In the genomic region with DNA sequence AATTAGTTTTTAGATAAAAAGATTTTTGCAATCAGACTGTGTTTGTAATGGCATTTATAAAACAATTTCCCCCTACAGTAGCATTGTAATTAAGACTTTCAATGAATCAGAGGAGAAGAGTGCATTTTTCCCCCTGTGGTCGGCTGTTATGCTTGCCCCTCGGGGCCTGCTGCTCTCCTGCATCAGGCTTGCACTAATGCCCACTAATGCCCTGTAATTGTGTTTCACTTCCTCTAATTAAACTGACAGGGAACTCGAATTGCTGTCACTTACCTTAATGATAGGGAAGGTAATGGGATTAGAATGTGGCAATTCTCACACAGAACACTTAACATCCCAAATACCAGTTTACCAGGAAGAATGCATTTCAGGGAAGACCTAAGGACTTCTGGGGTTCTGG, we compare ENCODE assay signal across 2 cellular contexts.
TF ChIP-seq lines count a peak whose summit lies in the region.

No MANE protein-coding gene starts in this region.

TF ChIP-seq in GM12891, 5 proteins besides CTCF, POLR2A, EP300 and RAD21 (continued from another document):
- TF ChIP-seq TAF1 (IDR thresholded peaks at IDR 0.05; ENCODE audit: low read depth, low read length) = no peak
- TF ChIP-seq PAX5 (IDR thresholded peaks at IDR 0.05; ENCODE audit: insufficient read depth, low read length, severe bottlenecking) = no peak

TF ChIP-seq in SK-N-SH, 30 proteins besides CTCF, POLR2A, EP300 and RAD21 (continued from another document):
- TF ChIP-seq JUND (IDR thresholded peaks at IDR 0.05) (no peak), CHD2 (IDR thresholded peaks at IDR 0.05; ENCODE audit: low read length, partially characterized antibody) (peak; percentile 57), GATA2 (CRISPR knock-in tag; IDR thresholded peaks at IDR 0.05) (peak; percentile 51), USF1 (IDR thresholded peaks at IDR 0.05; ENCODE audit: borderline replicate concordance, low read depth) (no peak), SIN3A (IDR thresholded peaks at IDR 0.05; ENCODE audit: borderline replicate concordance, low read depth, low read length) (no peak), YY1 (IDR thresholded peaks at IDR 0.05; ENCODE audit: low read depth) (no peak), FOXJ3 (CRISPR knock-in tag; IDR thresholded peaks at IDR 0.05) (0 out of 2 replicates have a peak, but pooled peaks have one; percentile 45), NRF1 (IDR thresholded peaks at IDR 0.05; ENCODE audit: low read depth, low read length) (no peak), RCOR1 (IDR thresholded peaks at IDR 0.05; ENCODE audit: low read length) (peak; percentile 19; the same call in 1 of the 2 replicates), SMC3 (IDR thresholded peaks at IDR 0.05; ENCODE audit: low read depth, low read length) (no peak), TEAD4 (IDR thresholded peaks at IDR 0.05; ENCODE audit: borderline replicate concordance, insufficient read depth) (no peak), NFIC (IDR thresholded peaks at IDR 0.05; ENCODE audit: borderline replicate concordance) (no peak), PBX3 (IDR thresholded peaks at IDR 0.05) (no peak), FOXM1 (IDR thresholded peaks at IDR 0.05; ENCODE audit: low read depth) (no peak)
- TF ChIP-seq, protein P1, sequence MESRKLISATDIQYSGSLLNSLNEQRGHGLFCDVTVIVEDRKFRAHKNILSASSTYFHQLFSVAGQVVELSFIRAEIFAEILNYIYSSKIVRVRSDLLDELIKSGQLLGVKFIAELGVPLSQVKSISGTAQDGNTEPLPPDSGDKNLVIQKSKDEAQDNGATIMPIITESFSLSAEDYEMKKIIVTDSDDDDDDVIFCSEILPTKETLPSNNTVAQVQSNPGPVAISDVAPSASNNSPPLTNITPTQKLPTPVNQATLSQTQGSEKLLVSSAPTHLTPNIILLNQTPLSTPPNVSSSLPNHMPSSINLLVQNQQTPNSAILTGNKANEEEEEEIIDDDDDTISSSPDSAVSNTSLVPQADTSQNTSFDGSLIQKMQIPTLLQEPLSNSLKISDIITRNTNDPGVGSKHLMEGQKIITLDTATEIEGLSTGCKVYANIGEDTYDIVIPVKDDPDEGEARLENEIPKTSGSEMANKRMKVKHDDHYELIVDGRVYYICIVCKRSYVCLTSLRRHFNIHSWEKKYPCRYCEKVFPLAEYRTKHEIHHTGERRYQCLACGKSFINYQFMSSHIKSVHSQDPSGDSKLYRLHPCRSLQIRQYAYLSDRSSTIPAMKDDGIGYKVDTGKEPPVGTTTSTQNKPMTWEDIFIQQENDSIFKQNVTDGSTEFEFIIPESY (IDR thresholded peaks at IDR 0.05; ENCODE audit: borderline replicate concordance, low read depth) = no peak
- TF ChIP-seq, protein P2, sequence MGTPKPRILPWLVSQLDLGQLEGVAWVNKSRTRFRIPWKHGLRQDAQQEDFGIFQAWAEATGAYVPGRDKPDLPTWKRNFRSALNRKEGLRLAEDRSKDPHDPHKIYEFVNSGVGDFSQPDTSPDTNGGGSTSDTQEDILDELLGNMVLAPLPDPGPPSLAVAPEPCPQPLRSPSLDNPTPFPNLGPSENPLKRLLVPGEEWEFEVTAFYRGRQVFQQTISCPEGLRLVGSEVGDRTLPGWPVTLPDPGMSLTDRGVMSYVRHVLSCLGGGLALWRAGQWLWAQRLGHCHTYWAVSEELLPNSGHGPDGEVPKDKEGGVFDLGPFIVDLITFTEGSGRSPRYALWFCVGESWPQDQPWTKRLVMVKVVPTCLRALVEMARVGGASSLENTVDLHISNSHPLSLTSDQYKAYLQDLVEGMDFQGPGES (IDR thresholded peaks at IDR 0.05; ENCODE audit: low read depth, low read length) = no peak
